Comparison of ENCODE assay signal across 2 cellular contexts in the genomic region with DNA sequence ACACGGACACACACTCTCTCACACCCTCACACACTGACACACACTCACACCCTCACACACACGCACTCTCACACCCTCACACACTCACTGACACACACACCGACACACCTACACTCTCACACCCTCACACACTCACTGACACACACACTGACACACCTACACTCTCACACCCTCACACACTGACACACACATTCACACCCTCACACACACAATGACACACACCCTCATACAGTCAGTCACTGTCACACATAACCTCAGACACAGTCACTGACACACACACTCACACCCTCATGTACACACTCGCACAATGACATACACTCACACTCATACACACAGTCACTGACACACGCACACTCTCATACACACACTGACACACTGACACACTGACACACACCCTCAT.
TF ChIP-seq lines count a peak whose summit lies in the region.

No MANE protein-coding gene starts in this region.

TF ChIP-seq in HEK293, 187 proteins besides CTCF, POLR2A, EP300 and RAD21 (continues in another document):
- TF ChIP-seq SALL2 (tag by site-specific recombination; IDR thresholded peaks at IDR 0.05; ENCODE audit: borderline replicate concordance): 0 out of 2 replicates have a peak, but pooled peaks have one; percentile 65
- TF ChIP-seq ZNF585B (tag by site-specific recombination; IDR thresholded peaks at IDR 0.05): no peak
- TF ChIP-seq OVOL3 (tag by site-specific recombination; IDR thresholded peaks at IDR 0.05): no peak
- no peak for TF ChIP-seq ZNF184 (tag by site-specific recombination; IDR thresholded peaks at IDR 0.05)
- no peak for TF ChIP-seq ZNF221 (tag by site-specific recombination; IDR thresholded peaks at IDR 0.05; ENCODE audit: borderline replicate concordance)
- TF ChIP-seq ZNF621 (tag by site-specific recombination; IDR thresholded peaks at IDR 0.05): no peak
- no peak for TF ChIP-seq GLIS2 (tag by site-specific recombination; IDR thresholded peaks at IDR 0.05)
- TF ChIP-seq, protein P1, sequence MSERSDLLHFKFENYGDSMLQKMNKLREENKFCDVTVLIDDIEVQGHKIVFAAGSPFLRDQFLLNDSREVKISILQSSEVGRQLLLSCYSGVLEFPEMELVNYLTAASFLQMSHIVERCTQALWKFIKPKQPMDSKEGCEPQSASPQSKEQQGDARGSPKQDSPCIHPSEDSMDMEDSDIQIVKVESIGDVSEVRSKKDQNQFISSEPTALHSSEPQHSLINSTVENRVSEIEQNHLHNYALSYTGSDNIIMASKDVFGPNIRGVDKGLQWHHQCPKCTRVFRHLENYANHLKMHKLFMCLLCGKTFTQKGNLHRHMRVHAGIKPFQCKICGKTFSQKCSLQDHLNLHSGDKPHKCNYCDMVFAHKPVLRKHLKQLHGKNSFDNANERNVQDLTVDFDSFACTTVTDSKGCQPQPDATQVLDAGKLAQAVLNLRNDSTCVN (tag by site-specific recombination; optimal IDR thresholded peaks at IDR 0.05): no peak
- no peak for TF ChIP-seq ZNF394 (tag by site-specific recombination; IDR thresholded peaks at IDR 0.05; ENCODE audit: borderline replicate concordance)
- TF ChIP-seq, protein P2, sequence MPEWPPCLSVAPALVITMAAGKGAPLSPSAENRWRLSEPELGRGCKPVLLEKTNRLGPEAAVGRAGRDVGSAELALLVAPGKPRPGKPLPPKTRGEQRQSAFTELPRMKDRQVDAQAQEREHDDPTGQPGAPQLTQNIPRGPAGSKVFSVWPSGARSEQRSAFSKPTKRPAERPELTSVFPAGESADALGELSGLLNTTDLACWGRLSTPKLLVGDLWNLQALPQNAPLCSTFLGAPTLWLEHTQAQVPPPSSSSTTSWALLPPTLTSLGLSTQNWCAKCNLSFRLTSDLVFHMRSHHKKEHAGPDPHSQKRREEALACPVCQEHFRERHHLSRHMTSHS (tag by site-specific recombination; IDR thresholded peaks at IDR 0.05): 0 out of 2 replicates have a peak, but pooled peaks have one; percentile 23
- TF ChIP-seq ZNF324 (tag by site-specific recombination; IDR thresholded peaks at IDR 0.05): no peak
- TF ChIP-seq ZSCAN30 (tag by site-specific recombination; IDR thresholded peaks at IDR 0.05): no peak
- 0 out of 2 replicates have a peak, but pooled peaks have one; percentile 55 for TF ChIP-seq ZNF311 (tag by site-specific recombination; IDR thresholded peaks at IDR 0.05; ENCODE audit: borderline replicate concordance)
- TF ChIP-seq BCL11B (tag by site-specific recombination; IDR thresholded peaks at IDR 0.05; ENCODE audit: low read depth): no peak
- TF ChIP-seq ZNF473 (tag by site-specific recombination; IDR thresholded peaks at IDR 0.05): no peak
- 0 out of 2 replicates have a peak, but pooled peaks have one; percentile 22 for TF ChIP-seq MYNN (tag by site-specific recombination; IDR thresholded peaks at IDR 0.05; ENCODE audit: borderline replicate concordance)
- TF ChIP-seq, protein P3, sequence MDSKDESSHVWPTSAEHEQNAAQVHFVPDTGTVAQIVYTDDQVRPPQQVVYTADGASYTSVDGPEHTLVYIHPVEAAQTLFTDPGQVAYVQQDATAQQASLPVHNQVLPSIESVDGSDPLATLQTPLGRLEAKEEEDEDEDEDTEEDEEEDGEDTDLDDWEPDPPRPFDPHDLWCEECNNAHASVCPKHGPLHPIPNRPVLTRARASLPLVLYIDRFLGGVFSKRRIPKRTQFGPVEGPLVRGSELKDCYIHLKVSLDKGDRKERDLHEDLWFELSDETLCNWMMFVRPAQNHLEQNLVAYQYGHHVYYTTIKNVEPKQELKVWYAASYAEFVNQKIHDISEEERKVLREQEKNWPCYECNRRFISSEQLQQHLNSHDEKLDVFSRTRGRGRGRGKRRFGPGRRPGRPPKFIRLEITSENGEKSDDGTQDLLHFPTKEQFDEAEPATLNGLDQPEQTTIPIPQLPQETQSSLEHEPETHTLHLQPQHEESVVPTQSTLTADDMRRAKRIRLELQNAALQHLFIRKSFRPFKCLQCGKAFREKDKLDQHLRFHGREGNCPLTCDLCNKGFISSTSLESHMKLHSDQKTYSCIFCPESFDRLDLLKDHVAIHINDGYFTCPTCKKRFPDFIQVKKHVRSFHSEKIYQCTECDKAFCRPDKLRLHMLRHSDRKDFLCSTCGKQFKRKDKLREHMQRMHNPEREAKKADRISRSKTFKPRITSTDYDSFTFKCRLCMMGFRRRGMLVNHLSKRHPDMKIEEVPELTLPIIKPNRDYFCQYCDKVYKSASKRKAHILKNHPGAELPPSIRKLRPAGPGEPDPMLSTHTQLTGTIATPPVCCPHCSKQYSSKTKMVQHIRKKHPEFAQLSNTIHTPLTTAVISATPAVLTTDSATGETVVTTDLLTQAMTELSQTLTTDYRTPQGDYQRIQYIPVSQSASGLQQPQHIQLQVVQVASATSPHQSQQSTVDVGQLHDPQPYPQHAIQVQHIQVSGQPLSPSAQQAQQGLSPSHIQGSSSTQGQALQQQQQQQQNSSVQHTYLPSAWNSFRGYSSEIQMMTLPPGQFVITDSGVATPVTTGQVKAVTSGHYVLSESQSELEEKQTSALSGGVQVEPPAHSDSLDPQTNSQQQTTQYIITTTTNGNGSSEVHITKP (tag by site-specific recombination; IDR thresholded peaks at IDR 0.05): no peak
- TF ChIP-seq ZNF114 (tag by site-specific recombination; IDR thresholded peaks at IDR 0.05): no peak
- TF ChIP-seq ZNF2 (tag by site-specific recombination; IDR thresholded peaks at IDR 0.05): no peak
- TF ChIP-seq ZNF529 (tag by site-specific recombination; IDR thresholded peaks at IDR 0.05; ENCODE audit: insufficient replicate concordance): no peak
- no peak for TF ChIP-seq YY1 (tag by site-specific recombination; IDR thresholded peaks at IDR 0.05)
- TF ChIP-seq ZNF521 (tag by site-specific recombination; IDR thresholded peaks at IDR 0.05): no peak
- TF ChIP-seq EGR2 (tag by site-specific recombination; IDR thresholded peaks at IDR 0.05; ENCODE audit: low read depth): peak; percentile 85
- TF ChIP-seq ZNF223 (tag by site-specific recombination; IDR thresholded peaks at IDR 0.05): no peak
- TF ChIP-seq ZBTB17 (tag by site-specific recombination; IDR thresholded peaks at IDR 0.05): no peak
- TF ChIP-seq, protein P4, sequence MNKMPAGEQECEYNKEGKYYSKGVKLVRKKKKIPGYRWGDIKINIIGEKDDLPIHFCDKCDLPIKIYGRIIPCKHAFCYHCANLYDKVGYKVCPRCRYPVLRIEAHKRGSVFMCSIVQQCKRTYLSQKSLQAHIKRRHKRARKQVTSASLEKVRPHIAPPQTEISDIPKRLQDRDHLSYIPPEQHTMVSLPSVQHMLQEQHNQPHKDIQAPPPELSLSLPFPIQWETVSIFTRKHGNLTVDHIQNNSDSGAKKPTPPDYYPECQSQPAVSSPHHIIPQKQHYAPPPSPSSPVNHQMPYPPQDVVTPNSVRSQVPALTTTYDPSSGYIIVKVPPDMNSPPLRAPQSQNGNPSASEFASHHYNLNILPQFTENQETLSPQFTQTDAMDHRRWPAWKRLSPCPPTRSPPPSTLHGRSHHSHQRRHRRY (tag by site-specific recombination; IDR thresholded peaks at IDR 0.05): no peak
- 0 out of 2 replicates have a peak, but pooled peaks have one; percentile 12 for TF ChIP-seq ZBTB48 (tag by site-specific recombination; IDR thresholded peaks at IDR 0.05)
- TF ChIP-seq ZNF544 (tag by site-specific recombination; IDR thresholded peaks at IDR 0.05): no peak
- TF ChIP-seq ZNF423 (tag by site-specific recombination; IDR thresholded peaks at IDR 0.05): no peak
- no peak for TF ChIP-seq ZBTB20 (tag by site-specific recombination; IDR thresholded peaks at IDR 0.05)
- no peak for TF ChIP-seq FEZF1 (tag by site-specific recombination; IDR thresholded peaks at IDR 0.05)

TF ChIP-seq in K562, 482 proteins besides CTCF, POLR2A, EP300 and RAD21:
- TF ChIP-seq SMARCA4 (IDR thresholded peaks at IDR 0.05) (no peak), ELF4 (CRISPR knock-in tag; IDR thresholded peaks at IDR 0.05) (0 out of 2 replicates have a peak, but pooled peaks have one; percentile 49), PHF20 (IDR thresholded peaks at IDR 0.05; ENCODE audit: partially characterized antibody) (peak; percentile 30), CBFA2T2 (conservative IDR thresholded peaks at IDR 0.05) (no peak), TOE1 (IDR thresholded peaks at IDR 0.05; ENCODE audit: borderline replicate concordance) (peak; percentile 26; the same call in 1 of the 2 replicates), TOE1 (CRISPR knock-in tag; IDR thresholded peaks at IDR 0.05; ENCODE audit: borderline replicate concordance, low read depth) (no peak), CEBPG (CRISPR knock-in tag; IDR thresholded peaks at IDR 0.05) (no peak), CEBPG (tag; conservative IDR thresholded peaks at IDR 0.05 in 1 of 2, IDR thresholded peaks at IDR 0.05 in 1 of 2) (no peak), ZNF766 (CRISPR knock-in tag; conservative IDR thresholded peaks at IDR 0.05) (no peak), PML (IDR thresholded peaks at IDR 0.05; ENCODE audit: low read length) (no peak), XRCC4 (IDR thresholded peaks at IDR 0.05; ENCODE audit: extremely low read depth, insufficient read depth, insufficient read length) (no peak)
- TF ChIP-seq, protein P5, sequence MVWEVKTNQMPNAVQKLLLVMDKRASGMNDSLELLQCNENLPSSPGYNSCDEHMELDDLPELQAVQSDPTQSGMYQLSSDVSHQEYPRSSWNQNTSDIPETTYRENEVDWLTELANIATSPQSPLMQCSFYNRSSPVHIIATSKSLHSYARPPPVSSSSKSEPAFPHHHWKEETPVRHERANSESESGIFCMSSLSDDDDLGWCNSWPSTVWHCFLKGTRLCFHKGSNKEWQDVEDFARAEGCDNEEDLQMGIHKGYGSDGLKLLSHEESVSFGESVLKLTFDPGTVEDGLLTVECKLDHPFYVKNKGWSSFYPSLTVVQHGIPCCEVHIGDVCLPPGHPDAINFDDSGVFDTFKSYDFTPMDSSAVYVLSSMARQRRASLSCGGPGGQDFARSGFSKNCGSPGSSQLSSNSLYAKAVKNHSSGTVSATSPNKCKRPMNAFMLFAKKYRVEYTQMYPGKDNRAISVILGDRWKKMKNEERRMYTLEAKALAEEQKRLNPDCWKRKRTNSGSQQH (CRISPR knock-in tag; IDR thresholded peaks at IDR 0.05): 0 out of 2 replicates have a peak, but pooled peaks have one; percentile 27
- TF ChIP-seq, protein P6, sequence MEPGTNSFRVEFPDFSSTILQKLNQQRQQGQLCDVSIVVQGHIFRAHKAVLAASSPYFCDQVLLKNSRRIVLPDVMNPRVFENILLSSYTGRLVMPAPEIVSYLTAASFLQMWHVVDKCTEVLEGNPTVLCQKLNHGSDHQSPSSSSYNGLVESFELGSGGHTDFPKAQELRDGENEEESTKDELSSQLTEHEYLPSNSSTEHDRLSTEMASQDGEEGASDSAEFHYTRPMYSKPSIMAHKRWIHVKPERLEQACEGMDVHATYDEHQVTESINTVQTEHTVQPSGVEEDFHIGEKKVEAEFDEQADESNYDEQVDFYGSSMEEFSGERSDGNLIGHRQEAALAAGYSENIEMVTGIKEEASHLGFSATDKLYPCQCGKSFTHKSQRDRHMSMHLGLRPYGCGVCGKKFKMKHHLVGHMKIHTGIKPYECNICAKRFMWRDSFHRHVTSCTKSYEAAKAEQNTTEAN (CRISPR knock-in tag; IDR thresholded peaks at IDR 0.05): peak; percentile 97
- TF ChIP-seq, protein P1 (CRISPR knock-in tag; IDR thresholded peaks at IDR 0.05): 0 out of 2 replicates have a peak, but pooled peaks have one; percentile 17
- TF ChIP-seq, protein P7, sequence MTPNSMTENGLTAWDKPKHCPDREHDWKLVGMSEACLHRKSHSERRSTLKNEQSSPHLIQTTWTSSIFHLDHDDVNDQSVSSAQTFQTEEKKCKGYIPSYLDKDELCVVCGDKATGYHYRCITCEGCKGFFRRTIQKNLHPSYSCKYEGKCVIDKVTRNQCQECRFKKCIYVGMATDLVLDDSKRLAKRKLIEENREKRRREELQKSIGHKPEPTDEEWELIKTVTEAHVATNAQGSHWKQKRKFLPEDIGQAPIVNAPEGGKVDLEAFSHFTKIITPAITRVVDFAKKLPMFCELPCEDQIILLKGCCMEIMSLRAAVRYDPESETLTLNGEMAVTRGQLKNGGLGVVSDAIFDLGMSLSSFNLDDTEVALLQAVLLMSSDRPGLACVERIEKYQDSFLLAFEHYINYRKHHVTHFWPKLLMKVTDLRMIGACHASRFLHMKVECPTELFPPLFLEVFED (CRISPR knock-in tag; conservative IDR thresholded peaks at IDR 0.05): peak; percentile 48; the same call in 1 of the 2 replicates
TF ChIP-seq in K562: peak in this region for 7.
